11 cellular contexts compared by ENCODE assay signal in the genomic region with DNA sequence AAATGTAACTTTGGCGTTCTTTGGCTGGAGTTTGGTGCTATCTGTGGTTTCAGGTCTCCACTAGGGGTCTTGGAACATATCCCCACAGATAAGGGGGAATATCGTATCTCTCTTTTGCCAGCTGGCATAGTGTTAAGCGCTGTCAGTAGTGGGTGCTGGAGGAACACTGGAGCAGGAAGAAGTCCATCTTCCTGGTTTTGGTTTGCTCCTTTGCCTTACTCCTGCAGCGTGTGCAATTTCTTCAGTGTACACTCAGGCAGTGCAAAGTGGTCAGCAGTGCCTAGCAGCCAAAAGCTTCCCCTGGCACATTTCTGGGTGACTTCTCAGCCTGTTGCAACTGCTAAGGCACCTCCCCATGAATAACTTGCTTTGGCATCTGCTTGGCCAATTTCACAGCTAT. TPM values are rescaled to one million over a fixed set of nuclear protein-coding genes. Genes with fewer than 3 reads are reported as not detected.
DNase-seq lines count a peak whose midpoint lies in the region; ATAC-seq, FAIRE-seq and TF ChIP-seq lines count a peak whose summit lies in the region.
"Had no signal": no experiment of that assay in that cellular context is flagged by ENCODE, and none has a peak within 500 bp of the region (broad histone marks: within the 10 kb centered on the region; RNA-seq: fewer than 3 reads in every experiment).

No MANE protein-coding gene starts in this region.

- H3K4me3 ChIP-seq in BE2C (ENCODE audit: low read depth, low read length) (no peak overlapping the region), MG63 (no peak overlapping the region), brain microvascular endothelial cell (ENCODE audit: low read depth, low read length) (no peak overlapping the region), ascending aorta (no peak overlapping the region)
- H3K4me3 ChIP-seq: dorsolateral prefrontal cortex had no signal

- in situ Hi-C loops in brain microvascular endothelial cell (cut with HindIII; ENCODE audit: low pct_ligation_motif_present, low sequenced_read_pairs): no loop called here

- no peak for FAIRE-seq in GM12891 (lab: Jason Lieb, UNC)

- H3K27me3 ChIP-seq in BE2C (peaks cover 68% of the 10 kb centered on the region), MG63 (no peaks in the 10 kb centered on the region), brain microvascular endothelial cell (replicated peaks) (peaks cover 14% of the 10 kb centered on the region), ascending aorta (no peaks in the 10 kb centered on the region)

- peak; percentile 38 for TF ChIP-seq CTCF in BE2C (IDR thresholded peaks at IDR 0.05; ENCODE audit: low read depth, low read length)
- peak; percentile 33 for TF ChIP-seq CTCF in brain microvascular endothelial cell (IDR thresholded peaks at IDR 0.05; ENCODE audit: low read depth, low read length, missing control alignments)
- TF ChIP-seq CTCF in ascending aorta (IDR thresholded peaks at IDR 0.05): no peak

- H3K9me3 ChIP-seq in BE2C (no peaks in the 10 kb centered on the region), MG63 (no peaks in the 10 kb centered on the region), ascending aorta (no peaks in the 10 kb centered on the region)

- H3K27ac ChIP-seq in brain microvascular endothelial cell (no peak overlapping the region), ascending aorta (no peak overlapping the region)
- H3K27ac ChIP-seq: dorsolateral prefrontal cortex, parathyroid adenoma had no signal

- TF ChIP-seq POLR2A in GM12891 (IDR thresholded peaks at IDR 0.05; ENCODE audit: low read depth, low read length): no peak

- intact Hi-C loops in ascending aorta (cut with DNase I): no loop called here

- H3K4me1 ChIP-seq in BE2C: no peaks in the 10 kb centered on the region
- H3K4me1 ChIP-seq in ascending aorta: no peaks in the 10 kb centered on the region
- H3K4me1 ChIP-seq: parathyroid adenoma had no signal

- ATAC-seq in left lobe of liver: peak; percentile 47
- no peak for ATAC-seq in GM18520 (IDR thresholded peaks at IDR 0.05; ENCODE audit: unreplicated experiment)

- H3K36me3 ChIP-seq in BE2C (no peaks in the 10 kb centered on the region), MG63 (no peaks in the 10 kb centered on the region), brain microvascular endothelial cell (replicated peaks) (no peaks in the 10 kb centered on the region), ascending aorta (no peaks in the 10 kb centered on the region)

- DNase-seq in BE2C (no peak), MG63 (peak; percentile 73), brain microvascular endothelial cell (no peak), left lobe of liver (ENCODE audit: low spot score) (no peak), ascending aorta (ENCODE audit: low spot score in 2 of 2) (no peak), SKM-1 (lab: John Stamatoyannopoulos, UW; ENCODE audit: unreplicated experiment) (no peak), GM12891 (ENCODE audit: insufficient read length, low spot score) (no peak)
- DNase-seq: activated gamma-delta T cell, dorsolateral prefrontal cortex had no signal

TF ChIP-seq in GM12891, 5 proteins besides CTCF, POLR2A, EP300 and RAD21:
- TF ChIP-seq PAX5 (IDR thresholded peaks at IDR 0.05; ENCODE audit: insufficient read depth, low read length, severe bottlenecking) (no peak), TAF1 (IDR thresholded peaks at IDR 0.05; ENCODE audit: low read depth, low read length) (no peak), SPI1 (IDR thresholded peaks at IDR 0.05; ENCODE audit: low read depth, low read length) (no peak), POU2F2 (IDR thresholded peaks at IDR 0.05; ENCODE audit: low read depth, low read length) (no peak), POLR2AphosphoS5 (IDR thresholded peaks at IDR 0.05; ENCODE audit: low read depth, low read length) (no peak)

RNA-seq across cellular contexts. Expression of a gene that starts 11.7 kb away (rescaled TPM):
- not detected for polyA plus RNA-seq in BE2C (2012; ENCODE audit: insufficient read depth, insufficient read length, low read depth)
- total RNA-seq in MG63 (2014; rRNA removed; shearing (Covaris generic); ENCODE audit: low replicate concordance): not detected in 2 replicates
- total RNA-seq in left lobe of liver (0.68 TPM), ascending aorta (2.3 TPM)
- polyA plus RNA-seq in GM12891 (2012; ENCODE audit: low read depth, missing spikeins): 4.7 TPM

RNA-seq across cellular contexts. Expression of a gene that starts 16.5 kb away (rescaled TPM):
- polyA plus RNA-seq in BE2C (2012; ENCODE audit: insufficient read depth, insufficient read length, low read depth): 388 TPM
- 4.9 and 14.5 TPM in 2 replicates for total RNA-seq in MG63 (2014; rRNA removed; shearing (Covaris generic); ENCODE audit: low replicate concordance)
- total RNA-seq in left lobe of liver: 1.4 TPM
- 58.9 TPM for total RNA-seq in ascending aorta
- 28.6 TPM for polyA plus RNA-seq in GM12891 (2012; ENCODE audit: low read depth, missing spikeins)

RNA-seq across cellular contexts. Expression of a gene that starts 16.6 kb away (rescaled TPM):
- polyA plus RNA-seq in BE2C (2012; ENCODE audit: insufficient read depth, insufficient read length, low read depth): not detected
- total RNA-seq in MG63 (2014; rRNA removed; shearing (Covaris generic); ENCODE audit: low replicate concordance): not detected in 2 replicates
- total RNA-seq in left lobe of liver (5.5 TPM), ascending aorta (143 TPM)
- 0.30 TPM for polyA plus RNA-seq in GM12891 (2012; ENCODE audit: low read depth, missing spikeins)

RNA-seq across cellular contexts. Expression of a gene that starts 40.2 kb away (rescaled TPM):
- 103 TPM for polyA plus RNA-seq in BE2C (2012; ENCODE audit: insufficient read depth, insufficient read length, low read depth)
- total RNA-seq in MG63 (2014; rRNA removed; shearing (Covaris generic); ENCODE audit: low replicate concordance): 1.4 and 1.5 TPM in 2 replicates
- total RNA-seq in left lobe of liver: 7.2 TPM
- 3.6 TPM for total RNA-seq in ascending aorta
- polyA plus RNA-seq in GM12891 (2012; ENCODE audit: low read depth, missing spikeins): 5.5 TPM

RNA-seq across cellular contexts. Expression of a gene that starts 41.6 kb away (rescaled TPM):
- 55.5 TPM for polyA plus RNA-seq in BE2C (2012; ENCODE audit: insufficient read depth, insufficient read length, low read depth)
- total RNA-seq in MG63 (2014; rRNA removed; shearing (Covaris generic); ENCODE audit: low replicate concordance): 0.59 and 0.82 TPM in 2 replicates
- 6.9 TPM for total RNA-seq in left lobe of liver
- total RNA-seq in ascending aorta: 3.0 TPM
- polyA plus RNA-seq in GM12891 (2012; ENCODE audit: low read depth, missing spikeins): 2.9 TPM

Comparison
In these comparisons a context has a peak if more than half of its experiments do, and no peak if none do; other contexts are left out.
1. CTCF ChIP-seq: peak in BE2C (single experiment) and brain microvascular endothelial cell (single experiment); none in ascending aorta (0 of 3).
2. RNA of a gene that starts 16.6 kb away (total RNA-seq): 143 TPM in ascending aorta (single experiment); 5.5 TPM in left lobe of liver (single experiment) and not detected in MG63; every median in the first group is over 10 times any median in the second.